In genomic region chr20:62557999-62558408, GRCh38 we compare ENCODE assay signal across 19 cellular contexts.
DNase-seq lines count a peak whose midpoint lies in the region; ATAC-seq and TF ChIP-seq lines count a peak whose summit lies in the region.
"Had no signal": no experiment of that assay in that cellular context is flagged by ENCODE, and none has a peak within 500 bp of the region (broad histone marks: within the 10 kb centered on the region; RNA-seq: fewer than 3 reads in every experiment).

No MANE protein-coding gene starts in this region.

- H3K9me3 Mint-ChIP-seq in nephron progenitor cell, result no peaks in the 10 kb centered on the region
- no peaks in the 10 kb centered on the region for H3K9me3 Mint-ChIP-seq in activated T-cell treated with anti-CD3 and anti-CD28 coated beads, Interleukin-2, amount 50 U/mL, for 72 hours

- WGBS in heart right ventricle, 2 donors, result 32 to 39% methylated on average over 14 of the region's 14 CpGs

- no peaks in the 10 kb centered on the region for H3K9me3 ChIP-seq in heart right ventricle

- TF ChIP-seq CTCF in heart right ventricle (IDR thresholded peaks at IDR 0.05) (no peak), nephron progenitor cell (IDR thresholded peaks at IDR 0.05) (no peak)

- ATAC-seq in Right ventricle myocardium inferior (peak; percentile 29), heart right ventricle (peak; percentile 6 to 34 (median 22)), GM18907 (IDR thresholded peaks at IDR 0.05; ENCODE audit: unreplicated experiment) (no peak)
- no peak for ATAC-seq in activated T-cell treated with anti-CD3 and anti-CD28 coated beads, Interleukin-2, amount 50 U/mL, for 72 hours (replicated peaks in 1 of 2)
- ATAC-seq: GM12878 had no signal

- peak overlapping the region; percentile 61 for H3K4me3 Mint-ChIP-seq in nephron progenitor cell
- no peak overlapping the region for H3K4me3 Mint-ChIP-seq in activated T-cell treated with anti-CD3 and anti-CD28 coated beads, Interleukin-2, amount 50 U/mL, for 72 hours

- H3K27ac Mint-ChIP-seq in nephron progenitor cell, result peak overlapping the region; percentile 19
- no peak overlapping the region for H3K27ac Mint-ChIP-seq in activated T-cell treated with anti-CD3 and anti-CD28 coated beads, Interleukin-2, amount 50 U/mL, for 72 hours

- peaks cover 58% of the 10 kb centered on the region for H3K4me1 Mint-ChIP-seq in nephron progenitor cell
- peaks cover 6% of the 10 kb centered on the region for H3K4me1 Mint-ChIP-seq in activated T-cell treated with anti-CD3 and anti-CD28 coated beads, Interleukin-2, amount 50 U/mL, for 72 hours (ENCODE audit: low read depth)

- H3K36me3 Mint-ChIP-seq in nephron progenitor cell (ENCODE audit: low read depth), result no peaks in the 10 kb centered on the region
- no peaks in the 10 kb centered on the region for H3K36me3 Mint-ChIP-seq in activated T-cell treated with anti-CD3 and anti-CD28 coated beads, Interleukin-2, amount 50 U/mL, for 72 hours (ENCODE audit: insufficient read depth in 2 of 2)

- H3K27me3 Mint-ChIP-seq in nephron progenitor cell (ENCODE audit: low read depth, poor library complexity), result peaks cover 6% of the 10 kb centered on the region
- H3K27me3 Mint-ChIP-seq in activated T-cell treated with anti-CD3 and anti-CD28 coated beads, Interleukin-2, amount 50 U/mL, for 72 hours (ENCODE audit: low read depth), result peaks cover 8% of the 10 kb centered on the region

- H3K27me3 ChIP-seq in heart right ventricle, result peaks cover 0 to 74% (median 56%) of the 10 kb centered on the region in 7 donors

- intact Hi-C loops in Right ventricle myocardium inferior (cut with DNase I), result no loop called here
- intact Hi-C loops in cardiac septum (cut with DNase I), result no loop called here
- intact Hi-C loops in heart right ventricle (cut with DNase I), result no loop called here

- peaks cover 4 to 82% (median 38%) of the 10 kb centered on the region in 9 donors for H3K4me1 ChIP-seq in heart right ventricle

- DNase-seq in Right ventricle myocardium inferior (ENCODE audit: missing footprints) (no peak), cardiac septum (ENCODE audit: low spot score) (no peak), heart right ventricle (no peak), nephron progenitor cell (no peak), NCI-H2029 (lab: John Stamatoyannopoulos, UW) (no peak), NCI-H1436 treated with DMSO at 0.1 percent for 48 hours (lab: John Stamatoyannopoulos, UW) (no peak)
- no peak for DNase-seq in activated T-cell treated with anti-CD3 and anti-CD28 coated beads, Interleukin-2, amount 50 U/mL, for 72 hours
- DNase-seq: C1 segment of cervical spinal cord, COR-L47, NCI-H1092, NCI-H1694 treated with DMSO at 0.1 percent for 48 hours, NCI-H446 treated with DMSO at 0.1 percent for 48 hours, NCI-H748 treated with DMSO at 0.1 percent for 48 hours, SIG-M5 had no signal

- peak overlapping the region; percentile 69 to 99 (median 92) for H3K27ac ChIP-seq in heart right ventricle
- H3K27ac ChIP-seq: 22Rv1, HL-60, KMS-11 had no signal

- H3K4me3 ChIP-seq in heart right ventricle, result peak overlapping the region in 4 of 10 donors; percentile 10 to 24 (median 18)
- H3K4me3 ChIP-seq: GM12878 had no signal

- H3K36me3 ChIP-seq in heart right ventricle, result peaks cover 0 to 14% (median 0%) of the 10 kb centered on the region in 9 donors

Comparison
In these comparisons a context has a peak if more than half of its experiments do, and no peak if none do; other contexts are left out.
1. ATAC-seq: peak in Right ventricle myocardium inferior (single experiment) and heart right ventricle (8 of 8); none in activated T-cell treated with anti-CD3 and anti-CD28 coated beads, Interleukin-2, amount 50 U/mL, for 72 hours (0 of 2) and GM18907 (single experiment).